In genomic region chr2:50901510-50901909, GRCh38 we compare ENCODE assay signal across 7 cellular contexts.
"Had no signal": no experiment of that assay in that cellular context is flagged by ENCODE, and none has a peak within 500 bp of the region (broad histone marks: within the 10 kb centered on the region; RNA-seq: fewer than 3 reads in every experiment).

No MANE protein-coding gene starts in this region.

- H3K4me3 Mint-ChIP-seq: IgD-negative memory B cell had no signal

- H3K4me1 Mint-ChIP-seq: IgD-negative memory B cell had no signal

- H3K27ac Mint-ChIP-seq: IgD-negative memory B cell had no signal

- DNase-seq: IMR-90, KBM-7, KG1 had no signal

- FAIRE-seq: HTR-8/SVneo had no signal

- H3K27ac ChIP-seq: HL-60, KMS-11 had no signal

- H3K4me2 ChIP-seq: KMS-11 had no signal

- H3K9ac ChIP-seq: KMS-11 had no signal

- H3K27me3 Mint-ChIP-seq: IgD-negative memory B cell had no signal

- H3K36me3 Mint-ChIP-seq: IgD-negative memory B cell had no signal
